In the genomic region with DNA sequence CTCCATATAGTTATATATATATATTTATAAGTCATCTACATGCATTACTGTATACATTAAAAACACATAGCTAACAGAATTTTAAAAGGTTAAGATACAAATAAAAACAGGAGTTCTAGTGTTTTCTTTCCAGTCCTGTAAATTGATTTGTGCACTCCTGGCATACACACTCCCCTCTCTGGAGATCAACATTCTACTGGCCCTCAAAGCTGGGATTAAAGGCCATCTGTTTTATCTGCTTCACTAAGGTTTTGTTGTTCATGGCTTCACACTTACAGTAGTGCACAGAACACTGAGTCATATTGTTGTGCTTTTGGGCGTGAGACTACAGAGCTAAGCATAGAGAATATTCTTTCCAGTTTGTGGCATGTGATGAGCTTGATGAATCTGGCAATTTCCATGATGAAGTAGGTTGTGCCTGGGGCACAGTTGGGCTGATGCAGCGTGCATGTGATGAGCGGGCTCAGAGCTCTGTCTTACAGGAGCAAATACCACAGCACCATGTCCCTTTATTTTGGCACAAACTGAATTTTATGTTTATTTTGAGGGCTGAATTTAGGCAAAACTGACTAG, we compare ENCODE assay signal across 16 cellular contexts.
A peak's percentile ranks its signal among the peaks of the same experiment; 100 is the strongest.
DNase-seq lines count a peak whose midpoint lies in the region; ATAC-seq and TF ChIP-seq lines count a peak whose summit lies in the region.
"Had no signal": no experiment of that assay in that cellular context is flagged by ENCODE, and none has a peak within 500 bp of the region (broad histone marks: within the 10 kb centered on the region; RNA-seq: fewer than 3 reads in every experiment).

No MANE protein-coding gene starts in this region.

- no peak overlapping the region for H3K27ac Mint-ChIP-seq in MCF 10A (ENCODE audit: low read depth, unreplicated experiment)
- H3K27ac Mint-ChIP-seq in activated CD8-positive, alpha-beta T cell treated with anti-CD3 and anti-CD28 coated beads for 36 hours = no peak overlapping the region

- H3K4me3 ChIP-seq in breast epithelium = no peak overlapping the region
- no peak overlapping the region for H3K4me3 ChIP-seq in upper lobe of left lung
- H3K4me3 ChIP-seq: PC-9 had no signal

- DNase-seq in MCF 10A (ENCODE audit: unreplicated experiment) = peak; percentile 5
- no peak for DNase-seq in breast epithelium (ENCODE audit: low spot score in 2 of 2)
- peak; percentile 96 for DNase-seq in SK-MEL-5 (ENCODE audit: low read depth, low spot score)
- peak; percentile 13 for DNase-seq in globus pallidus (ENCODE audit: low spot score)
- no peak for DNase-seq in activated CD8-positive, alpha-beta T cell treated with anti-CD3 and anti-CD28 coated beads for 36 hours
- no peak for DNase-seq in omental fat pad (ENCODE audit: low spot score)
- DNase-seq in upper lobe of left lung = no peak
- DNase-seq: 8988T, C1 segment of cervical spinal cord, HCEC 1CT, KBM-7, NCI-H1092, NCI-H187, PC-9 had no signal

- H3K9me3 ChIP-seq in breast epithelium = no peaks in the 10 kb centered on the region
- no peaks in the 10 kb centered on the region for H3K9me3 ChIP-seq in upper lobe of left lung

- no peak overlapping the region for H3K4me3 Mint-ChIP-seq in MCF 10A (ENCODE audit: unreplicated experiment)
- no peak overlapping the region for H3K4me3 Mint-ChIP-seq in activated CD8-positive, alpha-beta T cell treated with anti-CD3 and anti-CD28 coated beads for 36 hours

- no peaks in the 10 kb centered on the region for H3K36me3 Mint-ChIP-seq in MCF 10A (ENCODE audit: insufficient read depth, unreplicated experiment)
- H3K36me3 Mint-ChIP-seq in activated CD8-positive, alpha-beta T cell treated with anti-CD3 and anti-CD28 coated beads for 36 hours (ENCODE audit: low read depth) = no peaks in the 10 kb centered on the region

- H3K4me1 ChIP-seq in breast epithelium (no peaks in the 10 kb centered on the region), upper lobe of left lung (no peaks in the 10 kb centered on the region)

- H3K27me3 ChIP-seq in breast epithelium (no peaks in the 10 kb centered on the region), upper lobe of left lung (no peaks in the 10 kb centered on the region)

- intact Hi-C loops in MCF 10A (cut with micrococcal nuclease) (no loop called here), breast epithelium (cut with DNase I; ENCODE audit: low total_unique reads) (no loop called here)
- intact Hi-C loops in activated CD8-positive, alpha-beta T cell treated with anti-CD3 and anti-CD28 coated beads for 36 hours (cut with micrococcal nuclease) = no loop called here

- TF ChIP-seq CTCF in MCF 10A (IDR thresholded peaks at IDR 0.05; ENCODE audit: unreplicated experiment) = no peak
- no peak for TF ChIP-seq CTCF in breast epithelium (IDR thresholded peaks at IDR 0.05)
- TF ChIP-seq CTCF in activated CD8-positive, alpha-beta T cell treated with anti-CD3 and anti-CD28 coated beads for 36 hours (IDR thresholded peaks at IDR 0.05) = no peak
- no peak for TF ChIP-seq CTCF in omental fat pad (IDR thresholded peaks at IDR 0.05)
- TF ChIP-seq CTCF in upper lobe of left lung (IDR thresholded peaks at IDR 0.05) = no peak

- ATAC-seq in activated CD8-positive, alpha-beta T cell treated with anti-CD3 and anti-CD28 coated beads for 36 hours = no peak
- ATAC-seq in omental fat pad (ENCODE audit: low FRiP score) = no peak
- ATAC-seq in HG03354 (IDR thresholded peaks at IDR 0.05; ENCODE audit: poor library complexity, severe bottlenecking, unreplicated experiment) = no peak
- no peak for ATAC-seq in upper lobe of left lung (ENCODE audit: low FRiP score in 2 of 2)

- CTCF ChIA-PET in MCF 10A (lab: Yijun Ruan, JAX) = no interaction called here
- CTCF ChIA-PET in activated CD8-positive, alpha-beta T cell treated with anti-CD3 and anti-CD28 coated beads for 36 hours (lab: Charles Lee) = no interaction called here

- in situ Hi-C loops in SK-MEL-5 (cut with HindIII; ENCODE audit: low pct_unique_long_range_greater_than_20kb, low sequenced_read_pairs) = no loop called here

- BruUV-seq in MCF 10A (replicated peaks; lab: Mats Ljungman, UMichigan) = no TSS peak

- POLR2A ChIA-PET in MCF 10A (lab: Yijun Ruan, JAX) = interaction anchor here (0.6 kb wide), 1 partner anchor 165 kb away, joined by 3 read pairs; no protein-coding TSS in a partner anchor
- POLR2A ChIA-PET in activated CD8-positive, alpha-beta T cell treated with anti-CD3 and anti-CD28 coated beads for 36 hours (lab: Charles Lee) = no interaction called here

- H3K27me3 Mint-ChIP-seq in MCF 10A (ENCODE audit: insufficient read depth, unreplicated experiment) = no peaks in the 10 kb centered on the region
- H3K27me3 Mint-ChIP-seq in activated CD8-positive, alpha-beta T cell treated with anti-CD3 and anti-CD28 coated beads for 36 hours = no peaks in the 10 kb centered on the region

- H3K9me3 Mint-ChIP-seq in MCF 10A (ENCODE audit: unreplicated experiment) = no peaks in the 10 kb centered on the region
- H3K9me3 Mint-ChIP-seq in activated CD8-positive, alpha-beta T cell treated with anti-CD3 and anti-CD28 coated beads for 36 hours = peaks cover 3% of the 10 kb centered on the region

- peaks cover 11% of the 10 kb centered on the region for H3K4me1 Mint-ChIP-seq in MCF 10A (ENCODE audit: insufficient read depth, unreplicated experiment)
- no peaks in the 10 kb centered on the region for H3K4me1 Mint-ChIP-seq in activated CD8-positive, alpha-beta T cell treated with anti-CD3 and anti-CD28 coated beads for 36 hours (ENCODE audit: low read depth)

- H3K36me3 ChIP-seq in breast epithelium = no peaks in the 10 kb centered on the region
- no peaks in the 10 kb centered on the region for H3K36me3 ChIP-seq in upper lobe of left lung

- no peak for TF ChIP-seq EP300 in upper lobe of left lung (IDR thresholded peaks at IDR 0.05)

- 92% methylated on average over 3 of the region's 3 CpGs for WGBS in upper lobe of left lung, 2 donors

- TF ChIP-seq POLR2A in breast epithelium (IDR thresholded peaks at IDR 0.05) (no peak), upper lobe of left lung (IDR thresholded peaks at IDR 0.05) (no peak)

- H3K27ac ChIP-seq in breast epithelium (no peak overlapping the region), upper lobe of left lung (no peak overlapping the region)
- H3K27ac ChIP-seq: HL-60, PC-9 had no signal

Comparison
In these comparisons a context has a peak if more than half of its experiments do, and no peak if none do; other contexts are left out.
1. DNase-seq: peak in MCF 10A (single experiment), SK-MEL-5 (single experiment) and globus pallidus (single experiment); none in breast epithelium (0 of 2), activated CD8-positive, alpha-beta T cell treated with anti-CD3 and anti-CD28 coated beads for 36 hours (single experiment), omental fat pad (single experiment) and upper lobe of left lung (0 of 2).